Comparison of ENCODE assay signal across 20 cellular contexts in the genomic region with DNA sequence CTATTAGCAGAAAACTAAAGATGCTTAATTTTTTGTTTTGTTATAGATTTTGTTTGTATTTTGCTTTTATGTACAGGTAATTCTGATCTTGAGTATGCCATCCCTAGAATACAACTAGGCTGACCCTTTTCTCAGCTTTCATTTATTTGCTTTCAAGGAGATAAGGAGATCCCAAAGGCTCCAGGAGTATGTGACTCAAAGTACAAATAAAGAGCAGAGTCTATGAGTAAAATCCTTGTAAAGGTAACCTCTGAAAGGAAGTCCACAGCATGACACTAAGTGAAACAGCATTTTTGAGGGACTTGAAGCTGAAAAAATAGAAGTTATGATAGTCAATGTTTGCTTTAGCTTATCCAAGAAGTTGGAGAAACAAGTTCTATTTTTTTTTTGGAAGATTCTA. TPM values are rescaled to one million over a fixed set of nuclear protein-coding genes. Genes with fewer than 3 reads are reported as not detected.
"Had no signal": no experiment of that assay in that cellular context is flagged by ENCODE, and none has a peak within 500 bp of the region (broad histone marks: within the 10 kb centered on the region; RNA-seq: fewer than 3 reads in every experiment).

No MANE protein-coding gene starts in this region.

- H3K27ac ChIP-seq: prostate gland, tibial nerve had no signal

- H3K4me1 ChIP-seq: prostate gland, uterus had no signal

- ATAC-seq: activated CD8-positive, alpha-beta T cell treated with anti-CD3 and anti-CD28 coated beads, Interleukin-2, amount 10 ng/mL, durations not matched to agents 7 days and 5 days; activated naive CD8-positive, alpha-beta T cell treated with anti-CD3 and anti-CD28 coated beads, Interleukin-2, amount 50 U/mL, for 24 hours; left ventricle myocardium superior; natural killer cell; right cardiac atrium had no signal

- H3K36me3 ChIP-seq: prostate gland, tibial nerve, uterus had no signal

- DNase-seq: activated CD4-positive, alpha-beta T cell treated with anti-CD3 and anti-CD28 coated beads, Interleukin-2, amount 10 ng/mL, durations not matched to agents 24 days and 14 days; activated CD4-positive, CD25-positive, alpha-beta regulatory T cell; activated CD8-positive, alpha-beta memory T cell treated with anti-CD3 and anti-CD28 coated beads, Interleukin-2, amount 50 U/mL, for 48 hours; activated CD8-positive, alpha-beta T cell treated with anti-CD3 and anti-CD28 coated beads, Interleukin-2, amount 10 ng/mL, durations not matched to agents 7 days and 5 days; activated naive CD4-positive, alpha-beta T cell treated with Interleukin-2 at 50 U/mL for 16 hours; activated naive CD8-positive, alpha-beta T cell treated with anti-CD3 and anti-CD28 coated beads, Interleukin-2, amount 50 U/mL, for 24 hours; aorta; hypothalamus; kidney; left ventricle myocardium superior; natural killer cell; right cardiac atrium; stimulated activated CD4-positive, alpha-beta T cell treated with anti-CD3 and anti-CD28 coated beads, Interleukin-4, amount 100 ng/mL, for 24 hours; stimulated activated naive CD4-positive, alpha-beta T cell; uterus had no signal

- H3K9me3 Mint-ChIP-seq: activated CD4-positive, alpha-beta T cell treated with anti-CD3 and anti-CD28 coated beads, Interleukin-2, amount 10 ng/mL, durations not matched to agents 24 days and 14 days; activated naive CD8-positive, alpha-beta T cell treated with anti-CD3 and anti-CD28 coated beads, Interleukin-2, amount 50 U/mL, for 24 hours; activated T-helper 1 cell treated with anti-CD3 and anti-CD28 coated beads, Interleukin-12 subunit alpha, Interleukin-12 subunit beta, Interleukin-2, Interleukin-4 antibody, amounts not matched to agents 30 ng/mL and 10 ng/mL and 1 ng/mL, durations not matched to agents 14 hours and 24 hours and 36 hours; memory B cell; natural killer cell; T-helper 2 cell treated with Interferon-gamma antibody and Interleukin-4, amounts not matched to agents 5 μg/mL and 100 μg/mL, for 36 hours had no signal

- H3K9me3 ChIP-seq: prostate gland, tibial nerve, uterus had no signal

- H3K4me3 Mint-ChIP-seq: activated CD4-positive, alpha-beta T cell treated with anti-CD3 and anti-CD28 coated beads, Interleukin-2, amount 10 ng/mL, durations not matched to agents 24 days and 14 days; activated CD8-positive, alpha-beta T cell treated with anti-CD3 and anti-CD28 coated beads, Interleukin-2, amount 10 ng/mL, durations not matched to agents 7 days and 5 days; activated T-helper 1 cell treated with anti-CD3 and anti-CD28 coated beads, Interleukin-12 subunit alpha, Interleukin-12 subunit beta, Interleukin-2, Interleukin-4 antibody, amounts not matched to agents 30 ng/mL and 10 ng/mL and 1 ng/mL, durations not matched to agents 14 hours and 24 hours and 36 hours; memory B cell; T-helper 2 cell treated with Interferon-gamma antibody and Interleukin-4, amounts not matched to agents 5 μg/mL and 100 μg/mL, for 36 hours had no signal

- H3K27me3 ChIP-seq: tibial nerve, uterus had no signal

- H3K27me3 Mint-ChIP-seq: activated naive CD8-positive, alpha-beta T cell treated with anti-CD3 and anti-CD28 coated beads, Interleukin-2, amount 50 U/mL, for 24 hours; memory B cell had no signal

- H3K36me3 Mint-ChIP-seq: memory B cell, natural killer cell had no signal

- H3K27ac Mint-ChIP-seq: activated CD4-positive, alpha-beta T cell treated with anti-CD3 and anti-CD28 coated beads, Interleukin-2, amount 10 ng/mL, durations not matched to agents 24 days and 14 days; activated CD8-positive, alpha-beta T cell treated with anti-CD3 and anti-CD28 coated beads, Interleukin-2, amount 10 ng/mL, durations not matched to agents 7 days and 5 days; activated naive CD8-positive, alpha-beta T cell treated with anti-CD3 and anti-CD28 coated beads, Interleukin-2, amount 50 U/mL, for 24 hours; activated T-helper 1 cell treated with anti-CD3 and anti-CD28 coated beads, Interleukin-12 subunit alpha, Interleukin-12 subunit beta, Interleukin-2, Interleukin-4 antibody, amounts not matched to agents 30 ng/mL and 10 ng/mL and 1 ng/mL, durations not matched to agents 14 hours and 24 hours and 36 hours; memory B cell; natural killer cell; T-helper 2 cell treated with Interferon-gamma antibody and Interleukin-4, amounts not matched to agents 5 μg/mL and 100 μg/mL, for 36 hours had no signal

- FAIRE-seq: kidney had no signal

- H3K4me3 ChIP-seq: prostate gland had no signal

RNA-seq across cellular contexts. Expression of gene TMEM26, which starts 54.5 kb away (rescaled TPM):
- total RNA-seq: activated CD4-positive, alpha-beta T cell treated with anti-CD3 and anti-CD28 coated beads, Interleukin-2, amount 10 ng/mL, durations not matched to agents 24 days and 14 days; activated CD8-positive, alpha-beta T cell treated with anti-CD3 and anti-CD28 coated beads, Interleukin-2, amount 10 ng/mL, durations not matched to agents 7 days and 5 days; activated T-helper 1 cell treated with anti-CD3 and anti-CD28 coated beads, Interleukin-12 subunit alpha, Interleukin-12 subunit beta, Interleukin-2, Interleukin-4 antibody, amounts not matched to agents 30 ng/mL and 10 ng/mL and 1 ng/mL, durations not matched to agents 14 hours and 24 hours and 36 hours; natural killer cell had no signal
